ENCODE assay signal across 8 cellular contexts in the genomic region with DNA sequence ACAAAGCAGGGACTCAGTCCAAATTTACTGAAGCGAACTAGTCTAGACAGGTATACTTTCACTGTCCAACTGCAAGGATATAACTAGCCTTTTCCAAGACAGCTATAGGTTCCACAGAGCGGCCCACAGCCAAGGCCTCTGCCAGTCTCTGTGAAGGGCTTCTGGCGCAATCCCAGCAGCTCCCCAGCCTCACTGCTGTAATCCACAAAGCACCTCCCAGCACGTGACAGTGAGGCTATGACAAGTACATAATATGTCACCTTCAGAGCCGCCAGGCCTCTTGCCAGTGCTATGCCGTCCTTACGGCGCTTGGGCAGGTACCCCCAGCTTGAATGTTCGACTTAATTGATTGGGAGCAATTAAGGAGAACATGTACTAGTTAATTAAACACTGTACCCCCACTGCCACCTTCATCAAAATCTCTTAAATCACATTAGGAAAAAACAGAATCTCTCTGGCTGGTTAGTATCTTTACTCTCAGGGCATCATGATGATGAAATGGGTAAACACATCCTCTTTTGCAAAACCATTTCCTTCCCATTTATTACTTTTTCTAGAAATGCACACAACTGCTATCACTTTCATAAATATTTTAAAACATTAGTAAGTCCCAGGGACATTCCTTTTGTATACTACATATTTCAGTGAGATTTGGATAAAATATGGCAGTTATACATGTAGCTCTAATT.
DNase-seq lines count a peak whose midpoint lies in the region; ATAC-seq and TF ChIP-seq lines count a peak whose summit lies in the region.

No MANE protein-coding gene starts in this region.

- no peaks in the 10 kb centered on the region for H4K20me1 ChIP-seq in Loucy (ENCODE audit: insufficient read depth, low read length, poor library complexity, severe bottlenecking)

- peaks cover 55% of the 10 kb centered on the region for H3K4me1 Mint-ChIP-seq in type B pancreatic cell (ENCODE audit: unreplicated experiment)

- H3K36me3 ChIP-seq in Loucy (ENCODE audit: insufficient read depth, low read length), result peaks cover 13% of the 10 kb centered on the region; the same call in 1 of the 2 replicates

- H3K4me3 Mint-ChIP-seq in type B pancreatic cell, result no peak overlapping the region

- no peaks in the 10 kb centered on the region for H3K9me2 ChIP-seq in Loucy (replicated peaks; ENCODE audit: low read depth, low read length)

- peak overlapping the region in 1 of 2 donors; percentile 14 for H3K27ac Mint-ChIP-seq in activated naive CD4-positive, alpha-beta T cell treated with anti-CD3 and anti-CD28 coated beads, Interleukin-2, amount 50 U/mL, for 72 hours
- no peak overlapping the region for H3K27ac Mint-ChIP-seq in type B pancreatic cell

- peak overlapping the region; percentile 35 for H3K4me2 ChIP-seq in Loucy (ENCODE audit: low read depth, low read length, poor library complexity, severe bottlenecking)

- H3K9me3 ChIP-seq in Loucy (ENCODE audit: insufficient read depth, low read depth, low read length), result no peaks in the 10 kb centered on the region

- no peak for ATAC-seq in activated naive CD4-positive, alpha-beta T cell treated with anti-CD3 and anti-CD28 coated beads, Interleukin-2, amount 50 U/mL, for 72 hours
- ATAC-seq in GM18517 (IDR thresholded peaks at IDR 0.05; ENCODE audit: unreplicated experiment), result no peak

- H3K9ac ChIP-seq in Loucy (ENCODE audit: low read depth, low read length, poor library complexity, severe bottlenecking), result peak overlapping the region; percentile 22

- H3K27me3 ChIP-seq in Loucy (ENCODE audit: insufficient read depth, low read length, poor library complexity, severe bottlenecking), result no peaks in the 10 kb centered on the region

- no peaks in the 10 kb centered on the region for H3K9me3 Mint-ChIP-seq in activated naive CD4-positive, alpha-beta T cell treated with anti-CD3 and anti-CD28 coated beads, Interleukin-2, amount 50 U/mL, for 72 hours
- no peaks in the 10 kb centered on the region for H3K9me3 Mint-ChIP-seq in type B pancreatic cell

- peaks cover 39% of the 10 kb centered on the region for H3K4me1 ChIP-seq in Loucy (ENCODE audit: insufficient read depth, low read length, poor library complexity, severe bottlenecking)

- peaks cover 3% of the 10 kb centered on the region for H3K27me3 Mint-ChIP-seq in type B pancreatic cell

- TF ChIP-seq CTCF in Loucy (conservative IDR thresholded peaks at IDR 0.05; ENCODE audit: low read length) (no peak), type B pancreatic cell (conservative IDR thresholded peaks at IDR 0.05) (no peak)

- H3K79me2 ChIP-seq in Loucy (ENCODE audit: insufficient read depth, low read length), result peaks cover 63% of the 10 kb centered on the region

- DNase-seq in DMS79 treated with DMSO at 0.1 percent for 48 hours (lab: John Stamatoyannopoulos, UW) (peak; percentile 29), astrocyte of the hippocampus (ENCODE audit: low read depth, low spot score) (peak; percentile 36), medulla oblongata (ENCODE audit: extremely low spot score) (peak; percentile 30), NCI-H128 (lab: John Stamatoyannopoulos, UW; ENCODE audit: unreplicated experiment) (no peak), type B pancreatic cell (ENCODE audit: extremely low spot score, unreplicated experiment) (no peak)
- DNase-seq in activated naive CD4-positive, alpha-beta T cell treated with anti-CD3 and anti-CD28 coated beads, Interleukin-2, amount 50 U/mL, for 72 hours (ENCODE audit: low spot score in 2 of 2), result no peak

- no peaks in the 10 kb centered on the region for H3K36me3 Mint-ChIP-seq in activated naive CD4-positive, alpha-beta T cell treated with anti-CD3 and anti-CD28 coated beads, Interleukin-2, amount 50 U/mL, for 72 hours
- peaks cover 6% of the 10 kb centered on the region for H3K36me3 Mint-ChIP-seq in type B pancreatic cell

- no peak overlapping the region for H3K4me3 ChIP-seq in Loucy (ENCODE audit: low read length, poor library complexity, severe bottlenecking)

- H3F3A ChIP-seq in Loucy (ENCODE audit: low read depth), result no peaks in the 10 kb centered on the region

- H2AFZ ChIP-seq in Loucy (ENCODE audit: low read length), result no peak overlapping the region

Comparison
In these comparisons a context has a peak if more than half of its experiments do, and no peak if none do; other contexts are left out.
1. DNase-seq: peak in DMS79 treated with DMSO at 0.1 percent for 48 hours (single experiment), astrocyte of the hippocampus (single experiment) and medulla oblongata (single experiment); none in NCI-H128 (single experiment), activated naive CD4-positive, alpha-beta T cell treated with anti-CD3 and anti-CD28 coated beads, Interleukin-2, amount 50 U/mL, for 72 hours (0 of 2) and type B pancreatic cell (single experiment).